13 cellular contexts compared by ENCODE assay signal in the genomic region with DNA sequence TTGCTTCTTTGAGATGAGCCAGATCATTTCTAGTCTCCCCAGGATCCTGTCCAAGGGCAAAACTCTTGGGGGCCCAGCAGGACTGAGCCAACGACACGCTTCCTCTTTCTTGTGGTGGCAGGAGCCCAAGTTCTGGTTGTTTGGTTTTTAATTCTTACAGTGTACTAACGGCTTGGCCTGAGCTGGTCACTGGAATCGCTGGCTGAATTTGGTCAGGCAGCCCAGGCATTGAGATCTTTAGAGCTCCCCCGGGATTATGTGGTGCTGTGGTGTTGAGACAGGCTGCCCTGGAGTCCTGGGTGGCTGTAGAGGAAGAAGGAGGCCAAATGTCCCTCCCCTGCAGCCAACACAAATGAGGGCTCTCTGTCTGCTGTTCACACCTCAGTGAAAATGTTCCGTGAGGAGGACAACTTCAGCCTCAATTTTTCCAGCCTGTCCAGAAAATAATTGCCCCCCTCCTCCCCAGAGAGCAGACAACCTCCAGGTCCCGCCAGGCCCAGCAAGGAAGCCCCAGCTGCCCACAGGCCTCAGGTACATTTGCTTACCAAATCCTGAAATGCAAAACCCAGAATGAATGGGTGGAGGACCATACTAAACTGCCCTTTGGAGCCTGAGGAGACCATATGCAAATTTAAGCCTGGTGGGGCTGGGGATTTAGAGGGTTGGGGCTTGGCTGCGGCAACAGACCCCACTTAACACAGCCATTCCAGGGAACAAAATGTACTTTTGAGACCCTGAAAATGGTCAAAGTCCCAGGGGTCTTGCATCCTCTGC. TPM values are rescaled to one million over a fixed set of nuclear protein-coding genes. Genes with fewer than 3 reads are reported as not detected.
A peak's percentile ranks its signal among the peaks of the same experiment; 100 is the strongest.
DNase-seq lines count a peak whose midpoint lies in the region; ATAC-seq and TF ChIP-seq lines count a peak whose summit lies in the region.
"Had no signal": no experiment of that assay in that cellular context is flagged by ENCODE, and none has a peak within 500 bp of the region (broad histone marks: within the 10 kb centered on the region; RNA-seq: fewer than 3 reads in every experiment).

No MANE protein-coding gene starts in this region.

- H3K4me1 Mint-ChIP-seq in neural progenitor cell = peaks cover 4% of the 10 kb centered on the region

- peak; percentile 64 for ATAC-seq in GM18498 (IDR thresholded peaks at IDR 0.05; ENCODE audit: unreplicated experiment)
- ATAC-seq in GM18502 (IDR thresholded peaks at IDR 0.05; ENCODE audit: poor library complexity, unreplicated experiment) = no peak

- no peaks in the 10 kb centered on the region for H3K79me2 ChIP-seq in neural progenitor cell (ENCODE audit: low read depth)

- TF ChIP-seq CTCF in neural progenitor cell (IDR thresholded peaks at IDR 0.05) = no peak

- H3K9me3 ChIP-seq in HUES48 (ENCODE audit: control insufficient read depth, insufficient read depth, low read length) = no peaks in the 10 kb centered on the region
- H3K9me3 ChIP-seq in neural progenitor cell (ENCODE audit: low read depth) = no peaks in the 10 kb centered on the region

- H3K9me3 Mint-ChIP-seq in neural progenitor cell = peaks cover 2% of the 10 kb centered on the region

- H3K27ac Mint-ChIP-seq in neural progenitor cell = no peak overlapping the region

- no peak overlapping the region for H3K4me3 ChIP-seq in HUES48 (ENCODE audit: low read depth, low read length)
- H3K4me3 ChIP-seq in neural progenitor cell = no peak overlapping the region

- H3K27ac ChIP-seq in HUES48 (ENCODE audit: low read depth, low read length) = peak overlapping the region; percentile 15
- no peak overlapping the region for H3K27ac ChIP-seq in neural progenitor cell

- peak overlapping the region; percentile 77 for H2AFZ ChIP-seq in neural progenitor cell (replicated peaks)

- H3K4me1 ChIP-seq in HUES48 (ENCODE audit: control insufficient read depth, insufficient read depth, low read length) (peaks cover 7% of the 10 kb centered on the region; the same call in 1 of the 2 replicates), neural progenitor cell (peaks cover 10% of the 10 kb centered on the region)

- no peak overlapping the region for H3K4me2 ChIP-seq in neural progenitor cell

- H3K36me3 ChIP-seq in HUES48 (ENCODE audit: control insufficient read depth, insufficient read depth, low read length) = no peaks in the 10 kb centered on the region
- no peaks in the 10 kb centered on the region for H3K36me3 ChIP-seq in neural progenitor cell

- H3K27me3 Mint-ChIP-seq in neural progenitor cell (ENCODE audit: insufficient read depth, low read depth) = peaks cover 8% of the 10 kb centered on the region

- no peaks in the 10 kb centered on the region for H3K27me3 ChIP-seq in HUES48 (ENCODE audit: control insufficient read depth, insufficient read depth, low read length)
- no peaks in the 10 kb centered on the region for H3K27me3 ChIP-seq in neural progenitor cell

- H3F3A ChIP-seq in neural progenitor cell (ENCODE audit: low read depth) = no peaks in the 10 kb centered on the region

- H3K36me3 Mint-ChIP-seq in neural progenitor cell = no peaks in the 10 kb centered on the region

- no peak overlapping the region for H3K4me3 Mint-ChIP-seq in neural progenitor cell

- peak; percentile 71 for DNase-seq in SKM-1 treated with dmso at 0.1 percent for 144 hours (lab: John Stamatoyannopoulos, UW; ENCODE audit: unreplicated experiment)
- no peak for DNase-seq in neural progenitor cell (ENCODE audit: low spot score)
- DNase-seq in NCI-H1417 treated with DMSO at 0.1 percent for 48 hours (lab: John Stamatoyannopoulos, UW) = no peak
- no peak for DNase-seq in NCI-H82 (lab: John Stamatoyannopoulos, UW)
- DNase-seq in activated effector memory CD4-positive, alpha-beta T cell treated with anti-CD3 and anti-CD28 coated beads, Interleukin-2, amount 50 U/mL, for 16 hours = no peak
- DNase-seq: activated CD8-positive, alpha-beta memory T cell treated with anti-CD3 and anti-CD28 coated beads, Interleukin-2, amount 50 U/mL, for 48 hours; hypothalamus; NCI-H510A had no signal

- H3K9ac ChIP-seq in HUES48 (ENCODE audit: low read depth, low read length) = no peak overlapping the region
- no peak overlapping the region for H3K9ac ChIP-seq in neural progenitor cell

- no peaks in the 10 kb centered on the region for H4K20me1 ChIP-seq in neural progenitor cell (ENCODE audit: low read depth)

RNA-seq across cellular contexts. Expression of gene BNIP5, which starts 23.6 kb away (rescaled TPM):
- total RNA-seq in neural progenitor cell (ENCODE audit: low replicate concordance) = not detected in 2 replicates
- total RNA-seq: mesenteric fat pad, urinary bladder had no signal

RNA-seq across cellular contexts. Expression of gene PNPLA1, which starts 43.2 kb away (rescaled TPM):
- not detected in 2 replicates for total RNA-seq in neural progenitor cell (ENCODE audit: low replicate concordance)
- total RNA-seq: urinary bladder had no signal
